ENCODE assay signal across 9 cellular contexts in genomic region chr20:34637245-34638185, GRCh38. TPM values are rescaled to one million over a fixed set of nuclear protein-coding genes. Genes with fewer than 3 reads are reported as not detected.
DNase-seq lines count a peak whose midpoint lies in the region; ATAC-seq lines count a peak whose summit lies in the region.
"Had no signal": no experiment of that assay in that cellular context is flagged by ENCODE, and none has a peak within 500 bp of the region (broad histone marks: within the 10 kb centered on the region; RNA-seq: fewer than 3 reads in every experiment).

No MANE protein-coding gene starts in this region.

- peaks cover 35 to 53% of the 10 kb centered on the region in 2 donors for H3K36me3 Mint-ChIP-seq in stimulated activated naive B cell treated with anti-CD40 and anti-IgM and Interleukin-4, amounts not matched to agents 10 μg/mL and 1 μg/mL and 100 μg/mL, for 72 hours
- H3K36me3 Mint-ChIP-seq in activated CD8-positive, alpha-beta memory T cell treated with anti-CD3 and anti-CD28 coated beads, Interleukin-2, amount 10 ng/mL, durations not matched to agents 7 days and 5 days, result peaks cover 16% of the 10 kb centered on the region
- peaks cover 86% of the 10 kb centered on the region for H3K36me3 Mint-ChIP-seq in activated T-helper 17 cell treated with anti-CD3 and anti-CD28 coated beads, Interleukin-2, amount 50 U/mL, for 72 hours (ENCODE audit: low read depth)

- peak overlapping the region; percentile 16 for H3K4me2 ChIP-seq in GM23248 (ENCODE audit: unreplicated experiment)

- H4K20me1 ChIP-seq in GM23248 (ENCODE audit: insufficient read depth), result no peaks in the 10 kb centered on the region

- WGBS in GM23248 (ENCODE audit: low coverage in 1 of 2, low lambda C conversion rate in 2 of 2, missing lambda C conversion rate in 2 of 2), 2 experiments, result 25% methylated on average over 6 of the region's 6 CpGs

- H3K9ac ChIP-seq in GM23248, result no peak overlapping the region
- H3K9ac ChIP-seq in skeletal muscle tissue (ENCODE audit: low read depth in 1 of 3, low read length in 3 of 3), result no peak overlapping the region

- DNase-seq in GM23248, result peak; percentile 95
- DNase-seq in caudate nucleus (lab: John Stamatoyannopoulos, UW), result peak in 51 of 61 donors; percentile 3 to 91 (median 56)
- peak; percentile 84 for DNase-seq in inferior parietal cortex (ENCODE audit: extremely low spot score)
- DNase-seq in stimulated activated naive B cell treated with anti-CD40 and anti-IgM and Interleukin-4, amounts not matched to agents 10 μg/mL and 1 μg/mL and 100 μg/mL, for 72 hours, result no peak
- DNase-seq in activated CD8-positive, alpha-beta memory T cell treated with anti-CD3 and anti-CD28 coated beads, Interleukin-2, amount 10 ng/mL, durations not matched to agents 7 days and 5 days, result no peak
- no peak for DNase-seq in NK-92 treated with Interleukin-12 subunit alpha and Interleukin-12 subunit beta, amount 100 ng/mL, for 24 hours (lab: John Stamatoyannopoulos, UW)
- DNase-seq: cortex of kidney had no signal

- H3K27me3 Mint-ChIP-seq in stimulated activated naive B cell treated with anti-CD40 and anti-IgM and Interleukin-4, amounts not matched to agents 10 μg/mL and 1 μg/mL and 100 μg/mL, for 72 hours, result no peaks in the 10 kb centered on the region
- H3K27me3 Mint-ChIP-seq in activated CD8-positive, alpha-beta memory T cell treated with anti-CD3 and anti-CD28 coated beads, Interleukin-2, amount 10 ng/mL, durations not matched to agents 7 days and 5 days, result no peaks in the 10 kb centered on the region
- H3K27me3 Mint-ChIP-seq in activated T-helper 17 cell treated with anti-CD3 and anti-CD28 coated beads, Interleukin-2, amount 50 U/mL, for 72 hours, result no peaks in the 10 kb centered on the region

- no peaks in the 10 kb centered on the region for H3K9me3 ChIP-seq in GM23248 (ENCODE audit: low read depth)
- no peaks in the 10 kb centered on the region for H3K9me3 ChIP-seq in skeletal muscle tissue (ENCODE audit: control insufficient read depth in 3 of 3, low read length in 3 of 3)

- H3K4me3 ChIP-seq in GM23248, result no peak overlapping the region
- no peak overlapping the region for H3K4me3 ChIP-seq in skeletal muscle tissue (ENCODE audit: low read length in 3 of 3)

- peaks cover 20% of the 10 kb centered on the region for H3F3A ChIP-seq in GM23248 (ENCODE audit: insufficient read depth)

- CTCF ChIA-PET in activated CD8-positive, alpha-beta memory T cell treated with anti-CD3 and anti-CD28 coated beads, Interleukin-2, amount 10 ng/mL, durations not matched to agents 7 days and 5 days (lab: Charles Lee), result no interaction called here

- ATAC-seq in stimulated activated naive B cell treated with anti-CD40 and anti-IgM and Interleukin-4, amounts not matched to agents 10 μg/mL and 1 μg/mL and 100 μg/mL, for 72 hours (replicated peaks), result no peak
- ATAC-seq in activated CD8-positive, alpha-beta memory T cell treated with anti-CD3 and anti-CD28 coated beads, Interleukin-2, amount 10 ng/mL, durations not matched to agents 7 days and 5 days, result no peak
- no peak for ATAC-seq in activated T-helper 17 cell treated with anti-CD3 and anti-CD28 coated beads, Interleukin-2, amount 50 U/mL, for 72 hours (replicated peaks)

- H3K27me3 ChIP-seq in GM23248 (replicated peaks; ENCODE audit: insufficient read depth) (no peaks in the 10 kb centered on the region), skeletal muscle tissue (ENCODE audit: control insufficient read depth in 3 of 3, insufficient read depth in 3 of 3, low read length in 3 of 3) (no peaks in the 10 kb centered on the region)

- no peaks in the 10 kb centered on the region for H3K9me3 Mint-ChIP-seq in stimulated activated naive B cell treated with anti-CD40 and anti-IgM and Interleukin-4, amounts not matched to agents 10 μg/mL and 1 μg/mL and 100 μg/mL, for 72 hours
- no peaks in the 10 kb centered on the region for H3K9me3 Mint-ChIP-seq in activated CD8-positive, alpha-beta memory T cell treated with anti-CD3 and anti-CD28 coated beads, Interleukin-2, amount 10 ng/mL, durations not matched to agents 7 days and 5 days (ENCODE audit: low read depth)
- H3K9me3 Mint-ChIP-seq in activated T-helper 17 cell treated with anti-CD3 and anti-CD28 coated beads, Interleukin-2, amount 50 U/mL, for 72 hours, result no peaks in the 10 kb centered on the region

- in situ Hi-C loops in GM23248 (cut with MboI), result no loop called here

- H3K4me1 ChIP-seq in GM23248 (ENCODE audit: insufficient read depth) (peaks cover 10% of the 10 kb centered on the region), skeletal muscle tissue (ENCODE audit: control insufficient read depth in 3 of 3, insufficient read depth in 3 of 3, low read length in 3 of 3) (peaks cover 3 to 13% (median 5%) of the 10 kb centered on the region in 3 donors)

- 0 out of 2 replicates have a peak, but pooled peaks cover 8% of the 10 kb centered on the region for H3K36me3 ChIP-seq in GM23248 (ENCODE audit: low read depth)
- peaks cover 2 to 26% (median 12%) of the 10 kb centered on the region in 3 donors for H3K36me3 ChIP-seq in skeletal muscle tissue (ENCODE audit: control insufficient read depth in 3 of 3, insufficient read depth in 3 of 3, low read length in 3 of 3)

- no peak overlapping the region for H3K27ac Mint-ChIP-seq in stimulated activated naive B cell treated with anti-CD40 and anti-IgM and Interleukin-4, amounts not matched to agents 10 μg/mL and 1 μg/mL and 100 μg/mL, for 72 hours
- H3K27ac Mint-ChIP-seq in activated CD8-positive, alpha-beta memory T cell treated with anti-CD3 and anti-CD28 coated beads, Interleukin-2, amount 10 ng/mL, durations not matched to agents 7 days and 5 days, result no peak overlapping the region
- H3K27ac Mint-ChIP-seq in activated T-helper 17 cell treated with anti-CD3 and anti-CD28 coated beads, Interleukin-2, amount 50 U/mL, for 72 hours, result no peak overlapping the region

- no peak overlapping the region for H3K4me3 Mint-ChIP-seq in stimulated activated naive B cell treated with anti-CD40 and anti-IgM and Interleukin-4, amounts not matched to agents 10 μg/mL and 1 μg/mL and 100 μg/mL, for 72 hours
- H3K4me3 Mint-ChIP-seq in activated CD8-positive, alpha-beta memory T cell treated with anti-CD3 and anti-CD28 coated beads, Interleukin-2, amount 10 ng/mL, durations not matched to agents 7 days and 5 days, result no peak overlapping the region
- H3K4me3 Mint-ChIP-seq in activated T-helper 17 cell treated with anti-CD3 and anti-CD28 coated beads, Interleukin-2, amount 50 U/mL, for 72 hours, result no peak overlapping the region

- H3K27ac ChIP-seq in GM23248 (peak overlapping the region; percentile 67), caudate nucleus (ENCODE audit: low read depth, low read length) (peak overlapping the region; percentile 97), skeletal muscle tissue (ENCODE audit: low read depth, low read length) (peak overlapping the region; percentile 26)

- no peaks in the 10 kb centered on the region for H3K79me2 ChIP-seq in GM23248 (ENCODE audit: insufficient read depth)

- no peaks in the 10 kb centered on the region for H3K9me2 ChIP-seq in GM23248 (ENCODE audit: insufficient read depth)

- H3K4me1 Mint-ChIP-seq in stimulated activated naive B cell treated with anti-CD40 and anti-IgM and Interleukin-4, amounts not matched to agents 10 μg/mL and 1 μg/mL and 100 μg/mL, for 72 hours, result no peaks in the 10 kb centered on the region
- H3K4me1 Mint-ChIP-seq in activated CD8-positive, alpha-beta memory T cell treated with anti-CD3 and anti-CD28 coated beads, Interleukin-2, amount 10 ng/mL, durations not matched to agents 7 days and 5 days, result peaks cover 1% of the 10 kb centered on the region
- H3K4me1 Mint-ChIP-seq in activated T-helper 17 cell treated with anti-CD3 and anti-CD28 coated beads, Interleukin-2, amount 50 U/mL, for 72 hours, result peaks cover 7% of the 10 kb centered on the region

- H2AFZ ChIP-seq in GM23248, result no peak overlapping the region

RNA-seq across cellular contexts. Expression of gene PIGU, which starts 39.4 kb away (rescaled TPM):
- total RNA-seq in GM23248 (2014; rRNA removed; shearing (Covaris generic)), result 12.5 and 21.6 TPM in 2 replicates
- polyA plus RNA-seq in GM23248 (2016; fragmentation: Nextera tagmentation; extraction: Ambion mirVana), result 19.7 and 21.2 TPM in 2 replicates
- total RNA-seq in skeletal muscle tissue, result 11.0 TPM
- total RNA-seq in activated CD8-positive, alpha-beta memory T cell treated with anti-CD3 and anti-CD28 coated beads, Interleukin-2, amount 10 ng/mL, durations not matched to agents 7 days and 5 days, result 10 to 100 TPM; 20.5 to 20.7 TPM
- 10 to 100 TPM; 17.3 to 23.0 TPM for total RNA-seq in activated T-helper 17 cell treated with anti-CD3 and anti-CD28 coated beads, Interleukin-2, amount 50 U/mL, for 72 hours

Comparison
In these comparisons a context has a peak if more than half of its experiments do, and no peak if none do; other contexts are left out.
1. DNase-seq: peak in GM23248 (single experiment), caudate nucleus (51 of 61) and inferior parietal cortex (single experiment); none in stimulated activated naive B cell treated with anti-CD40 and anti-IgM and Interleukin-4, amounts not matched to agents 10 μg/mL and 1 μg/mL and 100 μg/mL, for 72 hours (single experiment), activated CD8-positive, alpha-beta memory T cell treated with anti-CD3 and anti-CD28 coated beads, Interleukin-2, amount 10 ng/mL, durations not matched to agents 7 days and 5 days (single experiment) and NK-92 treated with Interleukin-12 subunit alpha and Interleukin-12 subunit beta, amount 100 ng/mL, for 24 hours (single experiment).
2. H3K27ac ChIP-seq: peak in every context shown above with its lines; median percentile 97 in caudate nucleus; 67 in GM23248; 26 in skeletal muscle tissue.